Comparison of ENCODE assay signal across 19 cellular contexts in genomic region chr1:51741121-51741681, GRCh38.
"Had no signal": no experiment of that assay in that cellular context is flagged by ENCODE, and none has a peak within 500 bp of the region (broad histone marks: within the 10 kb centered on the region; RNA-seq: fewer than 3 reads in every experiment).

No MANE protein-coding gene starts in this region.

- H3K4me3 ChIP-seq: breast epithelium, PC-9 had no signal

- H3K27ac Mint-ChIP-seq: activated CD4-positive, alpha-beta memory T cell treated with anti-CD3 and anti-CD28 coated beads, Interleukin-2, amount 10 ng/mL, durations not matched to agents 7 days and 5 days; activated naive CD4-positive, alpha-beta T cell treated with anti-CD3 and anti-CD28 coated beads, Interleukin-2, amount 50 U/mL, for 24 hours had no signal

- H3K4me3 Mint-ChIP-seq: activated CD4-positive, alpha-beta memory T cell treated with anti-CD3 and anti-CD28 coated beads, Interleukin-2, amount 10 ng/mL, durations not matched to agents 7 days and 5 days; activated CD4-positive, alpha-beta T cell treated with anti-CD3 and anti-CD28 coated beads for 36 hours; activated naive CD4-positive, alpha-beta T cell treated with anti-CD3 and anti-CD28 coated beads, Interleukin-2, amount 50 U/mL, for 24 hours; T-cell had no signal

- H3K27me3 Mint-ChIP-seq: activated CD4-positive, alpha-beta memory T cell treated with anti-CD3 and anti-CD28 coated beads, Interleukin-2, amount 10 ng/mL, durations not matched to agents 7 days and 5 days; activated CD4-positive, alpha-beta T cell treated with anti-CD3 and anti-CD28 coated beads for 36 hours; activated naive CD4-positive, alpha-beta T cell treated with anti-CD3 and anti-CD28 coated beads, Interleukin-2, amount 50 U/mL, for 24 hours; T-cell had no signal

- DNase-seq: activated CD4-positive, alpha-beta memory T cell treated with anti-CD3 and anti-CD28 coated beads, Interleukin-2, amount 10 ng/mL, durations not matched to agents 7 days and 5 days; activated CD4-positive, alpha-beta T cell treated with anti-CD3 and anti-CD28 coated beads for 36 hours; activated CD4-positive, alpha-beta T cell treated with anti-CD3 and anti-CD28 coated beads, Interleukin-2, amount 50 U/mL, for 1 hour; activated T-cell treated with anti-CD3 and anti-CD28 coated beads for 4 hours; aorta; caudate nucleus; Kasumi-1; NCI-H1048; NCI-H146; NCI-H187 treated with DMSO at 0.1 percent for 48 hours; NCI-H2081 treated with DMSO at 0.1 percent for 48 hours; NCI-H446; NCI-H524; PC-9; SIG-M5; T-cell; WERI-Rb-1 had no signal

- H3K27ac ChIP-seq: breast epithelium, PC-9, WERI-Rb-1 had no signal

- H3K4me2 ChIP-seq: PC-9 had no signal

- ATAC-seq: T-cell had no signal

- H3K9me3 ChIP-seq: breast epithelium had no signal

- H3K9me3 Mint-ChIP-seq: activated CD4-positive, alpha-beta memory T cell treated with anti-CD3 and anti-CD28 coated beads, Interleukin-2, amount 10 ng/mL, durations not matched to agents 7 days and 5 days; activated naive CD4-positive, alpha-beta T cell treated with anti-CD3 and anti-CD28 coated beads, Interleukin-2, amount 50 U/mL, for 24 hours; T-cell had no signal

- H3K27me3 ChIP-seq: breast epithelium had no signal

- H3K36me3 ChIP-seq: breast epithelium, WERI-Rb-1 had no signal

- H2AFZ ChIP-seq: PC-9 had no signal
